1 cellular context compared by ENCODE assay signal in genomic region chr2:86336350-86337234, GRCh38.
TF ChIP-seq lines count a peak whose summit lies in the region.

No MANE protein-coding gene starts in this region.

TF ChIP-seq in A549, 52 proteins besides CTCF, POLR2A, EP300 and RAD21 (continued from another document):
- TF ChIP-seq ZSCAN20 (CRISPR knock-in tag; IDR thresholded peaks at IDR 0.05) (no peak), JUNB (IDR thresholded peaks at IDR 0.05) (no peak), REST (IDR thresholded peaks at IDR 0.05) (no peak), MAFK (IDR thresholded peaks at IDR 0.05; ENCODE audit: partially characterized antibody) (no peak), HDAC2 (IDR thresholded peaks at IDR 0.05) (no peak), JUN (IDR thresholded peaks at IDR 0.05) (no peak), HES2 (IDR thresholded peaks at IDR 0.05) (no peak)
TF ChIP-seq in A549: peak in this region for 0.
